Comparison of ENCODE assay signal across 9 cellular contexts in the genomic region with DNA sequence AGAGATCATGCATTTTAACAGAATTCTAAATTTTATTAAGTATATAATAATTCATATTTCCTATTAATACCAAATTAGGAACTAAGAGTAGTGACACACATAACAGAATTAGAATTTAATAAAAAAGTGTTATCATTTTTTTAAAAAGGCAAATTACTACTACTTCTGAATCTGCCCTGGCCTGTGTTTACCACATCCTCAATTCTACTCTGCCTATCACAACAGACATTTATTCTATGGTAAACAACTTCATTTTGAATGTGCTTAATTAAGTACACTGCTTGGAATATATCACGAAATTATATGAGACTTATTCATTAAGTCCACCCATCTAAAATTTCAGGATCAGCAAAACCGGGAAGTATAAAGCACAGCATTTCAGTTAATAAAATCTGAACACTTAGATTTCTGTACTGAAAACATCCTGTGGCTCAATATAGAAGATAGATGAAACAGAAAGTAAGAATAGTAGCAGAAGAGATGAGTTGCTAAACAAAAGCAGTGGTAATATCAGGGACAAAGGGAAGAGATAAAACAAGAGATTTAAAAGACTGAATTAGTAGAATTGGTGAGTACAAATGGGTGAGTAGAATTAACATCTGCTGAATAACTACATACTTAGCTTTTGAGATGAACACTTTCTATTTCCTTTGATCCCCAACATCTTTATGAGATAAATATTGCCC. TPM values are rescaled to one million over a fixed set of nuclear protein-coding genes. Genes with fewer than 3 reads are reported as not detected.
DNase-seq lines count a peak whose midpoint lies in the region; ATAC-seq, FAIRE-seq and TF ChIP-seq lines count a peak whose summit lies in the region.
"Had no signal": no experiment of that assay in that cellular context is flagged by ENCODE, and none has a peak within 500 bp of the region (broad histone marks: within the 10 kb centered on the region; RNA-seq: fewer than 3 reads in every experiment).

No MANE protein-coding gene starts in this region.

- in situ Hi-C loops in GM23248 (cut with MboI) = no loop called here

- 0 out of 2 replicates have a peak, but pooled peaks cover 1% of the 10 kb centered on the region for H3K36me3 ChIP-seq in GM23248 (ENCODE audit: low read depth)

- H3K9ac ChIP-seq in GM23248 = no peak overlapping the region

- H3K9me3 Mint-ChIP-seq in central memory CD8-positive, alpha-beta T cell = no peaks in the 10 kb centered on the region

- H2AFZ ChIP-seq in GM23248 = no peak overlapping the region

- no peaks in the 10 kb centered on the region for H3K27me3 Mint-ChIP-seq in central memory CD8-positive, alpha-beta T cell

- peak overlapping the region; percentile 67 for H3K27ac Mint-ChIP-seq in central memory CD8-positive, alpha-beta T cell (ENCODE audit: low read depth)

- no peak for FAIRE-seq in GM12891 (lab: Jason Lieb, UNC)
- FAIRE-seq: G401.6 had no signal

- no peaks in the 10 kb centered on the region for H3K9me2 ChIP-seq in GM23248 (ENCODE audit: insufficient read depth)

- peaks cover 13% of the 10 kb centered on the region for H3K36me3 Mint-ChIP-seq in central memory CD8-positive, alpha-beta T cell (ENCODE audit: insufficient read depth)

- 93 to 98% methylated on average over 2 of the region's 2 CpGs for WGBS in GM23248 (ENCODE audit: low coverage in 1 of 2, low lambda C conversion rate in 2 of 2, missing lambda C conversion rate in 2 of 2), 2 experiments

- no peaks in the 10 kb centered on the region for H3K27me3 ChIP-seq in GM23248 (replicated peaks; ENCODE audit: insufficient read depth)

- H3K79me2 ChIP-seq in GM23248 (ENCODE audit: insufficient read depth) = peaks cover 91% of the 10 kb centered on the region

- H3F3A ChIP-seq in GM23248 (ENCODE audit: insufficient read depth) = peaks cover 4% of the 10 kb centered on the region; the same call in 1 of the 2 replicates

- peak overlapping the region; percentile 19 for H3K4me3 Mint-ChIP-seq in central memory CD8-positive, alpha-beta T cell

- intact Hi-C loops in Right ventricle myocardium superior (cut with DNase I) = no loop called here

- DNase-seq in GM12891 (ENCODE audit: insufficient read length, low spot score) = no peak
- no peak for DNase-seq in central memory CD8-positive, alpha-beta T cell (ENCODE audit: low spot score in 2 of 2)
- no peak for DNase-seq in Right ventricle myocardium superior
- no peak for DNase-seq in GM23248
- DNase-seq in islet precursor cell = no peak
- no peak for DNase-seq in A172 (ENCODE audit: low spot score)

- no peak overlapping the region for H3K4me3 ChIP-seq in GM23248

- no peak for TF ChIP-seq POLR2A in GM12891 (IDR thresholded peaks at IDR 0.05; ENCODE audit: low read depth, low read length)

- peak; percentile 26 for ATAC-seq in GM21381 (IDR thresholded peaks at IDR 0.05; ENCODE audit: unreplicated experiment)
- peak; percentile 33 for ATAC-seq in HG03175 (IDR thresholded peaks at IDR 0.05; ENCODE audit: unreplicated experiment)
- no peak for ATAC-seq in central memory CD8-positive, alpha-beta T cell (replicated peaks; ENCODE audit: extremely low read depth, poor library complexity, severe bottlenecking)
- ATAC-seq in Right ventricle myocardium superior (ENCODE audit: poor library complexity) = no peak

- no peak overlapping the region for H3K4me2 ChIP-seq in GM23248 (ENCODE audit: unreplicated experiment)

- H3K4me1 Mint-ChIP-seq in central memory CD8-positive, alpha-beta T cell = peaks cover 26% of the 10 kb centered on the region

- no peaks in the 10 kb centered on the region for H4K20me1 ChIP-seq in GM23248 (ENCODE audit: insufficient read depth)

- peaks cover 14% of the 10 kb centered on the region for H3K4me1 ChIP-seq in GM23248 (ENCODE audit: insufficient read depth)

- H3K27ac ChIP-seq in GM23248 = no peak overlapping the region

- no peaks in the 10 kb centered on the region for H3K9me3 ChIP-seq in GM23248 (ENCODE audit: low read depth)

TF ChIP-seq in GM12891, 5 proteins besides CTCF, POLR2A, EP300 and RAD21:
- TF ChIP-seq SPI1 (IDR thresholded peaks at IDR 0.05; ENCODE audit: low read depth, low read length) = peak; percentile 60
- no peak for TF ChIP-seq POU2F2 (IDR thresholded peaks at IDR 0.05; ENCODE audit: low read depth, low read length)

RNA-seq across cellular contexts. Expression of a gene that starts 3.7 kb away (rescaled TPM):
- 15.9 TPM for polyA plus RNA-seq in GM12891 (2012; ENCODE audit: low read depth, missing spikeins)
- 12.1 TPM for total RNA-seq in Right ventricle myocardium superior
- 21.4 and 22.0 TPM in 2 replicates for total RNA-seq in GM23248 (2014; rRNA removed; shearing (Covaris generic))
- 18.8 and 20.9 TPM in 2 replicates for polyA plus RNA-seq in GM23248 (2016; fragmentation: Nextera tagmentation; extraction: Ambion mirVana)
- total RNA-seq in A172 (2014; rRNA removed; shearing (Covaris generic)) = 29.4 and 38.6 TPM in 2 replicates

RNA-seq across cellular contexts. Expression of a gene that starts 4.0 kb away (rescaled TPM):
- polyA plus RNA-seq in GM12891 (2012; ENCODE audit: low read depth, missing spikeins) = 8.2 TPM
- total RNA-seq in Right ventricle myocardium superior = 4.5 TPM
- total RNA-seq in GM23248 (2014; rRNA removed; shearing (Covaris generic)) = 8.1 and 10.2 TPM in 2 replicates
- 3.9 and 4.5 TPM in 2 replicates for polyA plus RNA-seq in GM23248 (2016; fragmentation: Nextera tagmentation; extraction: Ambion mirVana)
- total RNA-seq in A172 (2014; rRNA removed; shearing (Covaris generic)) = 24.7 and 31.2 TPM in 2 replicates

Comparison
In these comparisons a context has a peak if more than half of its experiments do, and no peak if none do; other contexts are left out.
1. ATAC-seq: peak in GM21381 (single experiment) and HG03175 (single experiment); none in central memory CD8-positive, alpha-beta T cell (single experiment) and Right ventricle myocardium superior (single experiment).